In the genomic region with DNA sequence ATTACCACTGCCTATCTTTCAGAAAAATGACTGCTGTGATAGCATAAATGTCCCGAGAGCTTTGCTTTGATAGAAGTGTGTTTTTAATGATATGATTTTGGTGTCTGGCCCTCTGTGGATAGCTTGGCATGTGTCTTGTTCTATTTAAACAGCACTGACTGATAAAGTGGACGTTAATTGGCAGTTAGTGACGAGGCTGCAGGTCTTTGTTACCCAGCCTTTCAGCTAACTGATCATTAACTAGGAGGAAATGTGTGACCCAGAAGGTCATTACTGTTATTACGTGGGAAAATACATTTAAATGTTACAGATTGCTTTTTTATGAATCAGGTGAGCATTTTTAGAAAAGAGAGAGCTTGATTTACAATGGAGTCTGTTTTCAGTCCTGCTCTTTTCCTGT, we compare ENCODE assay signal across 23 cellular contexts.
"Had no signal": no experiment of that assay in that cellular context is flagged by ENCODE, and none has a peak within 500 bp of the region (broad histone marks: within the 10 kb centered on the region; RNA-seq: fewer than 3 reads in every experiment).

No MANE protein-coding gene starts in this region.

- H3K27ac Mint-ChIP-seq: activated B cell treated with CpG ODN at 0.5 μM for 24 hours; activated CD4-positive, alpha-beta T cell treated with anti-CD3 and anti-CD28 coated beads for 36 hours; activated naive CD4-positive, alpha-beta T cell treated with anti-CD3 and anti-CD28 coated beads, Interleukin-2, amount 50 U/mL, for 72 hours; activated T-cell treated with anti-CD3 and anti-CD28 coated beads, Interleukin-2, amount 50 U/mL, for 24 hours; activated T-helper 17 cell treated with anti-CD3 and anti-CD28 coated beads, Interleukin-2, amount 50 U/mL, for 72 hours; memory B cell; nephron progenitor cell; T-helper 1 cell treated with Interleukin-12 subunit alpha and Interleukin-12 subunit beta and Interleukin-4 antibody, amounts not matched to agents 30 μg/mL and 1 μg/mL, for 36 hours had no signal

- H3K9me3 ChIP-seq: ascending aorta, upper lobe of right lung had no signal

- H3K4me1 ChIP-seq: ascending aorta, spleen, upper lobe of right lung had no signal

- H3K36me3 ChIP-seq: ascending aorta, spleen, upper lobe of right lung had no signal

- H3K4me1 Mint-ChIP-seq: activated B cell treated with CpG ODN at 0.5 μM for 24 hours; activated CD4-positive, alpha-beta T cell treated with anti-CD3 and anti-CD28 coated beads for 36 hours; activated T-helper 17 cell treated with anti-CD3 and anti-CD28 coated beads, Interleukin-2, amount 50 U/mL, for 72 hours; memory B cell had no signal

- H3K36me3 Mint-ChIP-seq: memory B cell had no signal

- H3K27ac ChIP-seq: ascending aorta, spleen, upper lobe of right lung had no signal

- ATAC-seq: activated CD4-positive, alpha-beta T cell treated with anti-CD3 and anti-CD28 coated beads for 36 hours; activated naive CD4-positive, alpha-beta T cell treated with anti-CD3 and anti-CD28 coated beads, Interleukin-2, amount 50 U/mL, for 72 hours; activated T-helper 17 cell treated with anti-CD3 and anti-CD28 coated beads, Interleukin-2, amount 50 U/mL, for 72 hours; left cardiac atrium; upper lobe of right lung had no signal

- H3K4me3 Mint-ChIP-seq: activated B cell treated with CpG ODN at 0.5 μM for 24 hours; activated CD4-positive, alpha-beta T cell treated with anti-CD3 and anti-CD28 coated beads for 36 hours; activated T-cell treated with anti-CD3 and anti-CD28 coated beads, Interleukin-2, amount 50 U/mL, for 24 hours; activated T-helper 17 cell treated with anti-CD3 and anti-CD28 coated beads, Interleukin-2, amount 50 U/mL, for 72 hours; memory B cell; nephron progenitor cell; T-helper 1 cell treated with Interleukin-12 subunit alpha and Interleukin-12 subunit beta and Interleukin-4 antibody, amounts not matched to agents 30 μg/mL and 1 μg/mL, for 36 hours had no signal

- DNase-seq: activated B cell treated with CpG ODN at 0.5 μM for 24 hours; activated CD4-positive, alpha-beta T cell treated with anti-CD3 and anti-CD28 coated beads for 36 hours; activated CD4-positive, alpha-beta T cell treated with anti-CD3 and anti-CD28 coated beads, Interleukin-2, amount 50 U/mL, for 4 hours; activated CD8-positive, alpha-beta memory T cell treated with anti-CD3 and anti-CD28 coated beads for 24 hours; activated CD8-positive, alpha-beta memory T cell treated with anti-CD3 and anti-CD28 coated beads, Interleukin-2, amount 50 U/mL, for 4 hours; activated T-cell treated with anti-CD3 and anti-CD28 coated beads, Interleukin-2, amount 50 U/mL, for 24 hours; central memory CD4-positive, alpha-beta T cell; dermis blood vessel endothelial cell; effector CD8-positive, alpha-beta T cell; foreskin melanocyte; hippocampal formation; left cardiac atrium; nephron progenitor cell; spleen; stimulated activated CD4-positive, alpha-beta T cell treated with anti-CD3 and anti-CD28 coated beads, Interleukin-4, amount 100 ng/mL, for 24 hours; stimulated activated naive CD4-positive, alpha-beta T cell treated with Interleukin-2 at 50 U/mL for 16 hours; T1000; upper lobe of right lung had no signal

- H3K27me3 Mint-ChIP-seq: activated B cell treated with CpG ODN at 0.5 μM for 24 hours; activated CD4-positive, alpha-beta T cell treated with anti-CD3 and anti-CD28 coated beads for 36 hours; activated T-cell treated with anti-CD3 and anti-CD28 coated beads, Interleukin-2, amount 50 U/mL, for 24 hours; activated T-helper 17 cell treated with anti-CD3 and anti-CD28 coated beads, Interleukin-2, amount 50 U/mL, for 72 hours; memory B cell had no signal

- H3K4me3 ChIP-seq: ascending aorta, spleen, upper lobe of right lung had no signal

- H3K27me3 ChIP-seq: ascending aorta, spleen, upper lobe of right lung had no signal
